Comparison of ENCODE assay signal across 8 cellular contexts in genomic region chr7:98420966-98421612, GRCh38. TPM values are rescaled to one million over a fixed set of nuclear protein-coding genes. Genes with fewer than 3 reads are reported as not detected.
A peak's percentile ranks its signal among the peaks of the same experiment; 100 is the strongest.
DNase-seq lines count a peak whose midpoint lies in the region; ATAC-seq and TF ChIP-seq lines count a peak whose summit lies in the region.

No MANE protein-coding gene starts in this region.

- H3K9me3 Mint-ChIP-seq in CD14-positive monocyte, result peaks cover 0 to 7% (median 0%) of the 10 kb centered on the region in 7 donors
- H3K9me3 Mint-ChIP-seq in naive thymus-derived CD4-positive, alpha-beta T cell, result peaks cover 0 to 2% (median 0%) of the 10 kb centered on the region in 11 donors

- H3K4me3 Mint-ChIP-seq in CD14-positive monocyte, result no peak overlapping the region
- H3K4me3 Mint-ChIP-seq in naive thymus-derived CD4-positive, alpha-beta T cell, result no peak overlapping the region

- H3K27ac ChIP-seq in naive thymus-derived CD4-positive, alpha-beta T cell (ENCODE audit: low read depth, low read length), result no peak overlapping the region

- ATAC-seq in naive thymus-derived CD4-positive, alpha-beta T cell, result peak; percentile 80
- no peak for ATAC-seq in HG02885 (IDR thresholded peaks at IDR 0.05; ENCODE audit: poor library complexity, unreplicated experiment)

- no peak overlapping the region for H3K4me3 ChIP-seq in H7 (ENCODE audit: insufficient read depth, low read depth, low read length)
- H3K4me3 ChIP-seq in naive thymus-derived CD4-positive, alpha-beta T cell (ENCODE audit: low read length), result no peak overlapping the region

- peak; percentile 78 for TF ChIP-seq CTCF in CD14-positive monocyte (IDR thresholded peaks at IDR 0.05)

- intact Hi-C loops in CD14-positive monocyte (cut with micrococcal nuclease), result no loop called here
- intact Hi-C loops in naive thymus-derived CD4-positive, alpha-beta T cell (cut with micrococcal nuclease), result loop anchor here in 1 of 2 donors (5.0 kb wide), 1 partner anchor 821 kb away; no protein-coding TSS in a partner anchor

- no peaks in the 10 kb centered on the region for H3K36me3 Mint-ChIP-seq in CD14-positive monocyte
- no peaks in the 10 kb centered on the region for H3K36me3 Mint-ChIP-seq in naive thymus-derived CD4-positive, alpha-beta T cell

- H3K27ac Mint-ChIP-seq in CD14-positive monocyte, result no peak overlapping the region
- no peak overlapping the region for H3K27ac Mint-ChIP-seq in naive thymus-derived CD4-positive, alpha-beta T cell

- peaks cover 13% of the 10 kb centered on the region for H3K4me1 Mint-ChIP-seq in CD14-positive monocyte
- H3K4me1 Mint-ChIP-seq in naive thymus-derived CD4-positive, alpha-beta T cell, result no peaks in the 10 kb centered on the region

- DNase-seq in CD14-positive monocyte (ENCODE audit: low spot score), result no peak
- DNase-seq in H7, result peak; percentile 93
- peak; percentile 39 for DNase-seq in NCI-H226
- DNase-seq in activated CD4-positive, alpha-beta T cell treated with anti-CD3 and anti-CD28 coated beads, Interleukin-2, amount 50 U/mL, for 1 hour, result peak; percentile 63
- peak; percentile 35 for DNase-seq in effector CD8-positive, alpha-beta T cell (lab: John Stamatoyannopoulos, UW)
- DNase-seq in naive thymus-derived CD4-positive, alpha-beta T cell, result peak; percentile 16 to 60 (median 50)
- DNase-seq in superior temporal gyrus (ENCODE audit: extremely low spot score), result peak; percentile 36

- no peaks in the 10 kb centered on the region for H3K36me3 ChIP-seq in H7 (replicated peaks; ENCODE audit: control insufficient read depth, insufficient read depth, low read length)
- H3K36me3 ChIP-seq in naive thymus-derived CD4-positive, alpha-beta T cell (ENCODE audit: control insufficient read depth in 2 of 3, insufficient read depth in 3 of 3, low read length in 3 of 3), result no peaks in the 10 kb centered on the region

- CTCF ChIA-PET in naive thymus-derived CD4-positive, alpha-beta T cell (lab: Charles Lee), result interaction anchor here (0.6 to 1.2 kb wide), 5 partner anchors 14 to 1343 kb away, joined by 3 to 4 read pairs (median 3); no protein-coding TSS in a partner anchor

- no peaks in the 10 kb centered on the region for H3K4me1 ChIP-seq in naive thymus-derived CD4-positive, alpha-beta T cell (ENCODE audit: control insufficient read depth in 2 of 2, insufficient read depth in 2 of 2, low read length in 2 of 2)

- no peaks in the 10 kb centered on the region for H3K9me3 ChIP-seq in naive thymus-derived CD4-positive, alpha-beta T cell (ENCODE audit: control insufficient read depth in 2 of 3, low read length in 3 of 3)

- POLR2A ChIA-PET in naive thymus-derived CD4-positive, alpha-beta T cell (lab: Charles Lee), result no interaction called here

- no peaks in the 10 kb centered on the region; the same call in 1 of the 2 replicates for H3K27me3 ChIP-seq in H7 (ENCODE audit: control insufficient read depth, insufficient read depth, low read length)
- H3K27me3 ChIP-seq in naive thymus-derived CD4-positive, alpha-beta T cell (ENCODE audit: control insufficient read depth in 2 of 2, insufficient read depth in 2 of 2, low read length in 2 of 2), result no peaks in the 10 kb centered on the region

- H3K27me3 Mint-ChIP-seq in CD14-positive monocyte (ENCODE audit: low read depth in 3 of 3), result peaks cover 11 to 15% (median 13%) of the 10 kb centered on the region in 3 donors
- H3K27me3 Mint-ChIP-seq in naive thymus-derived CD4-positive, alpha-beta T cell, result peaks cover 0 to 30% (median 9%) of the 10 kb centered on the region in 5 donors

RNA-seq across cellular contexts. Expression of gene BAIAP2L1, which starts 20.2 kb away (rescaled TPM):
- polyA plus RNA-seq in CD14-positive monocyte, result under 1 TPM; 0.17 to 0.52 TPM
- 16.6 and 24.9 TPM in 2 replicates for total RNA-seq in H7 (2014; rRNA removed; shearing (Covaris generic))
- total RNA-seq in naive thymus-derived CD4-positive, alpha-beta T cell, result 1 to 10 TPM in 2 of 5 experiments, under 1 TPM in 3; 0.32 to 2.0 (median 0.56) TPM
- polyA plus RNA-seq in naive thymus-derived CD4-positive, alpha-beta T cell, result 1 to 10 TPM in 1 of 2 donors, under 1 TPM in 1; 0.39 to 1.0 TPM
